Comparison of ENCODE assay signal across 1 cellular context in the genomic region with DNA sequence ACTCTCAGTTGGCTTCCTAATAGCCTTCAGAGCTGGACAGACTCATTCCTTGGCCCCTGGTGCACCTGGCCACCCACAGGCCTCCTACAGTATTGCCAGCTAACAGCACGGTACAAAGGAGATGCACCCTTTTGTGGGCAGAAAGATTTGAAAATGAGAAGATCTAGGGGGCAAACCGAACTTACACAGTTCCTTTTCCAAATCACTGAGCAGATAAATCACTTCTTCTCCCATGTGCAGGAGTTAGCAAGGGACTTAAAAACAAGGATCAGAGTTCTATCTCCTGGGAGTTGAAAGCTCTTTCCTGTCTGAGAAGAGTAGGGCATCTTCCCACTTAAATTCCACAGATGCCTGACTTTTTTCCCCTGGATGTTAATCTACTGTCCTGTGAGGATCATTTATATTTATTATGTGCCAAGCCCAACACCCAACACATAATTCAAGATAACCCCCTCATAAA.
TF ChIP-seq lines count a peak whose summit lies in the region.

No MANE protein-coding gene starts in this region.

TF ChIP-seq in H1, 55 proteins besides CTCF, POLR2A, EP300 and RAD21:
- TF ChIP-seq CHD7 (IDR thresholded peaks at IDR 0.05; ENCODE audit: insufficient replicate concordance, low read length), result no peak
